Comparison of ENCODE assay signal across 1 cellular context in the genomic region with DNA sequence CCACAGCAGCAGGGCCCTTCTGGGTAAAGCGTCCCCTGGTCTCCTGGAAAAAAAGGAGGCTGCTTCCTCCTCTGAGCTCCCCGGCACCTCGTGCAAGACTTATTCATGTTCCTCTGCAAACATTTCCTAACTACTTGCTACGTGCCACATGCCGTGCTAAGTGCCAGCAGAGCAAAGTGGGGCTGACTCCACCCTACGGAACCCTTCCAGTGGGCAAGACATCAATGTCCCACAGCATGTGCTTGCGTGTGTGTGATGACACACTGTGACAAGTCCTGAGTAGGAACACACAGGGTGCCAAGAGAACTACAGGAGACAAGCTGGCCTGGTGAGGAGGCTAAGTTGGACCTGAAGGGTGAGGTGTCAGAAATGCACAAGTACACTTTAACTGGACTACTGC.
TF ChIP-seq lines count a peak whose summit lies in the region.

No MANE protein-coding gene starts in this region.

TF ChIP-seq in IMR-90, 13 proteins besides CTCF, POLR2A, EP300 and RAD21 (continued from another document):
- TF ChIP-seq NFE2L2 (IDR thresholded peaks at IDR 0.05; ENCODE audit: low read depth, low read length): no peak
